Comparison of ENCODE assay signal across 8 cellular contexts in genomic region chr2:163736433-163737168, GRCh38. TPM values are rescaled to one million over a fixed set of nuclear protein-coding genes. Genes with fewer than 3 reads are reported as not detected.
DNase-seq lines count a peak whose midpoint lies in the region; ATAC-seq and TF ChIP-seq lines count a peak whose summit lies in the region.

No MANE protein-coding gene starts in this region.

- no peak for TF ChIP-seq RAD21 in neural cell (conservative IDR thresholded peaks at IDR 0.05)

- H4K20me1 ChIP-seq in neural cell (ENCODE audit: insufficient read depth), result no peaks in the 10 kb centered on the region

- no peak overlapping the region for H3K4me3 Mint-ChIP-seq in activated T-cell treated with anti-CD3 and anti-CD28 coated beads, Interleukin-2, amount 50 U/mL, for 24 hours

- H3K9me3 ChIP-seq in neural cell (ENCODE audit: low read length), result no peaks in the 10 kb centered on the region

- no peaks in the 10 kb centered on the region for H3K9me2 ChIP-seq in neural cell (ENCODE audit: insufficient read depth, low read length)

- H3K4me3 ChIP-seq in H7 (ENCODE audit: insufficient read depth, low read depth, low read length) (peak overlapping the region; percentile 88), foreskin fibroblast (ENCODE audit: low read depth in 1 of 2, low read length in 2 of 2) (peak overlapping the region; percentile 72 to 85), neural cell (ENCODE audit: low read length) (peak overlapping the region; percentile 77)

- TF ChIP-seq EP300 in neural cell (conservative IDR thresholded peaks at IDR 0.05; ENCODE audit: poor library complexity, severe bottlenecking), result no peak

- DNase-seq in H7 (peak; percentile 84), SHP77 (lab: John Stamatoyannopoulos, UW) (peak; percentile 15 to 54), foreskin fibroblast (peak in 1 of 2 donors; percentile 55), NCI-H2029 treated with DMSO at 0.1 percent for 48 hours (lab: John Stamatoyannopoulos, UW) (no peak)
- no peak for DNase-seq in activated T-cell treated with anti-CD3 and anti-CD28 coated beads, Interleukin-2, amount 50 U/mL, for 24 hours

- no peaks in the 10 kb centered on the region for H3K36me3 ChIP-seq in H7 (replicated peaks; ENCODE audit: control insufficient read depth, insufficient read depth, low read length)
- H3K36me3 ChIP-seq in neural cell (ENCODE audit: insufficient read depth, low read length), result no peaks in the 10 kb centered on the region

- H3K9me3 Mint-ChIP-seq in activated T-cell treated with anti-CD3 and anti-CD28 coated beads, Interleukin-2, amount 50 U/mL, for 24 hours, result peaks cover 4% of the 10 kb centered on the region

- peaks cover 22% of the 10 kb centered on the region for H3K79me2 ChIP-seq in neural cell (replicated peaks; ENCODE audit: insufficient read depth, low read length)

- H3K36me3 Mint-ChIP-seq in activated T-cell treated with anti-CD3 and anti-CD28 coated beads, Interleukin-2, amount 50 U/mL, for 24 hours (ENCODE audit: low read depth), result no peaks in the 10 kb centered on the region

- peaks cover 5% of the 10 kb centered on the region for H3K4me1 Mint-ChIP-seq in activated T-cell treated with anti-CD3 and anti-CD28 coated beads, Interleukin-2, amount 50 U/mL, for 24 hours (ENCODE audit: low read depth)

- peaks cover 7% of the 10 kb centered on the region for H3F3A ChIP-seq in neural cell (ENCODE audit: insufficient read depth, low read length, poor library complexity, severe bottlenecking)

- TF ChIP-seq CTCF in foreskin fibroblast (IDR thresholded peaks at IDR 0.05; ENCODE audit: low read depth, low read length) (peak; percentile 32), neural cell (IDR thresholded peaks at IDR 0.05; ENCODE audit: poor library complexity, severe bottlenecking) (no peak)

- ATAC-seq in GM21619 (IDR thresholded peaks at IDR 0.05; ENCODE audit: unreplicated experiment) (no peak), GM21526 (IDR thresholded peaks at IDR 0.05; ENCODE audit: low FRiP score, unreplicated experiment) (no peak)

- no peak overlapping the region for H3K27ac Mint-ChIP-seq in activated T-cell treated with anti-CD3 and anti-CD28 coated beads, Interleukin-2, amount 50 U/mL, for 24 hours

- H2AFZ ChIP-seq in neural cell (ENCODE audit: low read depth, low read length), result no peak overlapping the region

- H3K27me3 ChIP-seq in H7 (ENCODE audit: control insufficient read depth, insufficient read depth, low read length) (no peaks in the 10 kb centered on the region), neural cell (ENCODE audit: insufficient read depth, low read depth, low read length) (peaks cover 12% of the 10 kb centered on the region)

- peaks cover 28% of the 10 kb centered on the region for H3K27me3 Mint-ChIP-seq in activated T-cell treated with anti-CD3 and anti-CD28 coated beads, Interleukin-2, amount 50 U/mL, for 24 hours

- peak overlapping the region; percentile 6 for H3K4me2 ChIP-seq in neural cell (ENCODE audit: low read length)

- no peak overlapping the region for H3K27ac ChIP-seq in neural cell (ENCODE audit: low read length)

- peak overlapping the region; percentile 49 for H3K9ac ChIP-seq in neural cell (ENCODE audit: low read length)

TF ChIP-seq in neural cell, 6 proteins besides CTCF, POLR2A, EP300 and RAD21:
- TF ChIP-seq TAF1 (IDR thresholded peaks at IDR 0.05; ENCODE audit: low read depth), result no peak
- TF ChIP-seq POLR2AphosphoS5 (IDR thresholded peaks at IDR 0.05), result no peak
- TF ChIP-seq SMC3 (conservative IDR thresholded peaks at IDR 0.05; ENCODE audit: poor library complexity), result no peak
- no peak for TF ChIP-seq MXI1 (conservative IDR thresholded peaks at IDR 0.05; ENCODE audit: poor library complexity, severe bottlenecking)
- TF ChIP-seq REST (IDR thresholded peaks at IDR 0.05; ENCODE audit: borderline replicate concordance), result no peak
- no peak for TF ChIP-seq EZH2 (IDR thresholded peaks at IDR 0.05; ENCODE audit: borderline replicate concordance, insufficient read depth, low read length, poor library complexity, severe bottlenecking)

RNA-seq across cellular contexts. Expression of gene FIGN, which starts 0.8 kb away (rescaled TPM):
- total RNA-seq in H7 (2014; rRNA removed; shearing (Covaris generic)), result 6.5 and 8.7 TPM in 2 replicates
- 0.71 and 1.0 TPM in 2 replicates for polyA plus RNA-seq in neural cell
- polyA minus RNA-seq in neural cell, result 1.9 and 3.9 TPM in 2 replicates

Comparison
In these comparisons a context has a peak if more than half of its experiments do, and no peak if none do; other contexts are left out.
1. DNase-seq: peak in H7 (single experiment) and SHP77 (2 of 2); none in activated T-cell treated with anti-CD3 and anti-CD28 coated beads, Interleukin-2, amount 50 U/mL, for 24 hours (single experiment) and NCI-H2029 treated with DMSO at 0.1 percent for 48 hours (single experiment).
2. Peak in every context shown above with its lines, with median percentiles within 50 percentile points of each other: H3K4me3 ChIP-seq.